Comparison of ENCODE assay signal across 28 cellular contexts in the genomic region with DNA sequence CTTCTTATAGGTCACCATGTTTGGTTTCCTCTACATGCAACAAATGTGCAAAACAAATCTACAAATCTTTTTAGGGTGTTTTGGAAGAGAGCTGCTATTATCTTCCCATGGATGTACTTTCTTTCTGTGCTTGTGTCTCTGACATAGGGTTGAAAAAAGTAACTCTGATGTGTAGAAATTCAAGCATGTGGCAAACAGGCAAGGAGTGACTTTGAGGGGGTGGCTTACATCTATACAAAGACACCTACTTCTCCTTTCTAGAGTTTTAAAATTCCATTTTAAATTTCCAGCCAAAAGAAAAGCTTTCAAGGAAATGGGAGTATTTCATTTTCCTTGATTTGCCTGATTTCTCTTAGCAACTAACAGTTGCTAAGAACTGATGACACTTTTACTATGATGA.
DNase-seq lines count a peak whose midpoint lies in the region; TF ChIP-seq lines count a peak whose summit lies in the region.
"Had no signal": no experiment of that assay in that cellular context is flagged by ENCODE, and none has a peak within 500 bp of the region (broad histone marks: within the 10 kb centered on the region; RNA-seq: fewer than 3 reads in every experiment).

No MANE protein-coding gene starts in this region.

- TF ChIP-seq EP300 in suprapubic skin (IDR thresholded peaks at IDR 0.05), result no peak

- H3K27ac ChIP-seq in 22Rv1 (peak overlapping the region; percentile 55; the same call in 1 of the 2 replicates), suprapubic skin (no peak overlapping the region)
- H3K27ac ChIP-seq: A549; BLaER1; BLaER1 treated with 17β-estradiol and CSF1 and Interleukin-3, amounts not matched to agents 10 nM and 100 nM; C4-2B had no signal

- no peak overlapping the region for H3K4me3 ChIP-seq in suprapubic skin
- H3K4me3 ChIP-seq: A549; BLaER1; BLaER1 treated with 17β-estradiol and CSF1 and Interleukin-3, amounts not matched to agents 10 nM and 100 nM had no signal

- H3K4me1 ChIP-seq in suprapubic skin, result no peaks in the 10 kb centered on the region
- H3K4me1 ChIP-seq: A549; BE2C; BLaER1; BLaER1 treated with 17β-estradiol and CSF1 and Interleukin-3, amounts not matched to agents 10 nM and 100 nM; Caco-2 had no signal

- H3K36me3 ChIP-seq in suprapubic skin, result no peaks in the 10 kb centered on the region
- H3K36me3 ChIP-seq: BE2C, BLaER1 had no signal

- H3K9me3 ChIP-seq in suprapubic skin, result no peaks in the 10 kb centered on the region
- H3K9me3 ChIP-seq: A549, BE2C, Caco-2 had no signal

- H3K27me3 ChIP-seq in suprapubic skin, result no peaks in the 10 kb centered on the region
- H3K27me3 ChIP-seq: BE2C; BLaER1; BLaER1 treated with 17β-estradiol and CSF1 and Interleukin-3, amounts not matched to agents 10 nM and 100 nM had no signal

- DNase-seq in putamen (ENCODE audit: low spot score), result peak; percentile 47
- no peak for DNase-seq in SHP77 (lab: John Stamatoyannopoulos, UW)
- DNase-seq in suprapubic skin (ENCODE audit: low spot score in 2 of 2), result no peak
- DNase-seq: 8988T; ACHN; AML-193; BE2C; C1 segment of cervical spinal cord; Caco-2; Calu3; CD4-positive, alpha-beta memory T cell; CD4-positive, alpha-beta T cell; CD4-positive, CD25-positive, alpha-beta regulatory T cell; CD8-positive, alpha-beta memory T cell; CD8-positive, alpha-beta T cell; COR-L47; DMS 273 treated with DMSO at 0.1 percent for 48 hours; DMS153; DMS53; DMS79; DMS79 treated with DMSO at 0.1 percent for 48 hours; DND-41; EL had no signal

- TF ChIP-seq CTCF in 22Rv1 (IDR thresholded peaks at IDR 0.05), result no peak
- no peak for TF ChIP-seq CTCF in suprapubic skin (IDR thresholded peaks at IDR 0.05)

- TF ChIP-seq POLR2A in suprapubic skin (IDR thresholded peaks at IDR 0.05), result no peak
